ENCODE assay signal across 8 cellular contexts in the genomic region with DNA sequence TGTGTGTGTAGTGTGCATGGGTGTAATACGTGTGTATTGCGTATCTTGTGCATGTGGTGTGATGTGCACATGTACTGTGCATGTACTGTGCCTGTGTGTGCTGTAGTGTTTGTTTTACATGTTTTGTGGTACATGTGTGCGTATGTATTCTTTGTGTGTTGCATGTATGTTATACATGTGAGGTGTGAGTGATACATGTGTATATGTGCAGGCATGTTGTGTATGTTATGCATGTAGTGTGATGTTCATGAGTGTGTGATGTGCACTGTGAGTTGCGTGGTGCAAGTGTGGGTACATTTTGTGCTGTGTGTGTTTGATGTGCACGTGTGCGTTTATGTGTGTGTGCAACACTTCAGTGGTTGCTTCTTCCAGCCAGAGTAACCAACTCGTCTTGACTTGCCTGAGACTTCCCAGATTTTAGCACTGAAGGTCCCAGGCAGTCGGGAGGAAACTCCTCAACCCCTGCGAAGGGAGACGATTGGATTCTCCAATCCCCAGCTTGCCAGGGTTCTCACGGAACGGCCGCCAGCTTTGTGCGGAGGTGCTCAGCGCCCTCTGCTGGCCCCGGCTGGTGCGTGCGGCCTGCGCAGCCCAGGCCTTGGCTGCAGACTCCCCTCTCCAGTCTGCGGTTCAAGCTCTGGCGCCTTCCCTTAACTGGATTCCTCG. TPM values are rescaled to one million over a fixed set of nuclear protein-coding genes. Genes with fewer than 3 reads are reported as not detected.
DNase-seq lines count a peak whose midpoint lies in the region; ATAC-seq and TF ChIP-seq lines count a peak whose summit lies in the region.

No MANE protein-coding gene starts in this region.

- DNase-seq in coronary artery (ENCODE audit: low spot score) (peak; percentile 85), lung microvascular endothelial cell (ENCODE audit: low read depth in 2 of 2) (peak; percentile 85 to 86), cortex of kidney (lab: John Stamatoyannopoulos, UW) (no peak), hippocampal formation (lab: John Stamatoyannopoulos, UW) (no peak)
- DNase-seq in stimulated activated CD8-positive, alpha-beta memory T cell treated with anti-CD3 and anti-CD28 coated beads, Interleukin-15, amount 100 ng/mL, for 1 hour (ENCODE audit: low read depth) = peak; percentile 26

- peak overlapping the region in 1 of 2 donors; percentile 79 for H3K27ac ChIP-seq in coronary artery

- H3K4me3 ChIP-seq in coronary artery = peak overlapping the region; percentile 76

- peak; percentile 74 for TF ChIP-seq CTCF in coronary artery (IDR thresholded peaks at IDR 0.05)

- peak; percentile 81 for ATAC-seq in GM18498 (IDR thresholded peaks at IDR 0.05; ENCODE audit: unreplicated experiment)
- peak; percentile 74 for ATAC-seq in HG03103 (IDR thresholded peaks at IDR 0.05; ENCODE audit: low read depth, unreplicated experiment)
- peak; percentile 24 to 57 for ATAC-seq in activated CD4-positive, CD25-positive, alpha-beta regulatory T cell treated with anti-CD3 and anti-CD28 coated beads, Interleukin-2, amount 50 U/mL, for 24 hours

RNA-seq across cellular contexts. Expression of a gene that starts 3.6 kb away (rescaled TPM):
- 27.0 and 392 TPM in 2 replicates for total RNA-seq in lung microvascular endothelial cell

Comparison
In these comparisons a context has a peak if more than half of its experiments do, and no peak if none do; other contexts are left out.
1. DNase-seq: peak in coronary artery (single experiment), lung microvascular endothelial cell (2 of 2) and stimulated activated CD8-positive, alpha-beta memory T cell treated with anti-CD3 and anti-CD28 coated beads, Interleukin-15, amount 100 ng/mL, for 1 hour (single experiment); none in cortex of kidney (single experiment) and hippocampal formation (0 of 2).
2. Peak in every context shown above with its lines, with median percentiles within 50 percentile points of each other: ATAC-seq.